In genomic region chr10:8416755-8417154, GRCh38 we compare ENCODE assay signal across 14 cellular contexts.
DNase-seq lines count a peak whose midpoint lies in the region; ATAC-seq, FAIRE-seq and TF ChIP-seq lines count a peak whose summit lies in the region.
"Had no signal": no experiment of that assay in that cellular context is flagged by ENCODE, and none has a peak within 500 bp of the region (broad histone marks: within the 10 kb centered on the region; RNA-seq: fewer than 3 reads in every experiment).

No MANE protein-coding gene starts in this region.

- H3K27me3 ChIP-seq in trophoblast cell (ENCODE audit: insufficient read depth, low read length) (no peaks in the 10 kb centered on the region), spleen (replicated peaks in 1 of 7) (no peaks in the 10 kb centered on the region), pancreas (no peaks in the 10 kb centered on the region)

- H3K18ac ChIP-seq in trophoblast cell (ENCODE audit: low read length), result peak overlapping the region; percentile 26

- no peak for FAIRE-seq in pancreas (lab: Jason Lieb, UNC)
- FAIRE-seq: GM18507 had no signal

- peak overlapping the region; percentile 23 for H3K27ac ChIP-seq in trophoblast cell (ENCODE audit: low read depth, low read length)
- H3K27ac ChIP-seq in spleen, result peak overlapping the region in 3 of 8 donors; percentile 8 to 66 (median 31)
- H3K27ac ChIP-seq in pancreas, result no peak overlapping the region
- H3K27ac ChIP-seq: GM23248 had no signal

- H3K79me1 ChIP-seq in trophoblast cell (ENCODE audit: low read length), result peaks cover 22% of the 10 kb centered on the region

- no peaks in the 10 kb centered on the region for H3K79me2 ChIP-seq in trophoblast cell (ENCODE audit: control insufficient read depth, insufficient read depth, low read length, poor library complexity)

- H2BK12ac ChIP-seq in trophoblast cell (ENCODE audit: low read length), result peak overlapping the region; percentile 59

- no peak for TF ChIP-seq POLR2A in spleen (IDR thresholded peaks at IDR 0.05)

- H4K91ac ChIP-seq in trophoblast cell (ENCODE audit: low read depth, low read length), result peak overlapping the region; percentile 55

- no peak overlapping the region for H3K4ac ChIP-seq in trophoblast cell (ENCODE audit: low read depth, low read length)

- H3K4me2 ChIP-seq in trophoblast cell (ENCODE audit: low read length), result no peak overlapping the region

- H3K23ac ChIP-seq in trophoblast cell (ENCODE audit: low read length), result no peak overlapping the region

- WGBS in trophoblast cell (ENCODE audit: extremely low coverage, insufficient coverage, insufficient read length), result no CpG with 5 or more reads among the region's 3 CpGs
- 53 to 80% (median 68%) methylated on average over 3 of the region's 3 CpGs for WGBS in spleen, 5 donors
- WGBS in pancreas, 2 donors, result 72 to 77% methylated on average over 3 of the region's 3 CpGs

- H2BK120ac ChIP-seq in trophoblast cell (ENCODE audit: insufficient read depth, low read length, poor library complexity), result peak overlapping the region; percentile 63

- H3K14ac ChIP-seq in trophoblast cell (ENCODE audit: low read length), result peak overlapping the region; percentile 25

- H3K9ac ChIP-seq in trophoblast cell (ENCODE audit: low read length), result no peak overlapping the region
- H3K9ac ChIP-seq: GM23248 had no signal

- ATAC-seq in GM18867 (IDR thresholded peaks at IDR 0.05; ENCODE audit: unreplicated experiment), result peak; percentile 9
- ATAC-seq in HG02884 (IDR thresholded peaks at IDR 0.05; ENCODE audit: unreplicated experiment), result peak; percentile 29
- ATAC-seq in Right ventricle myocardium inferior, result no peak
- no peak for ATAC-seq in pancreas
- ATAC-seq: left lobe of liver had no signal

- H2BK5ac ChIP-seq in trophoblast cell (ENCODE audit: low read depth, low read length, poor library complexity), result peak overlapping the region; percentile 34

- TF ChIP-seq CTCF in spleen (IDR thresholded peaks at IDR 0.05 in 8 of 11, conservative IDR thresholded peaks at IDR 0.05 in 3 of 11) (no peak), pancreas (IDR thresholded peaks at IDR 0.05) (no peak)

- H2AK5ac ChIP-seq in trophoblast cell (ENCODE audit: low read length), result no peak overlapping the region

- DNase-seq in activated CD4-positive, alpha-beta T cell treated with anti-CD3 and anti-CD28 coated beads, Interleukin-2, amount 50 U/mL, for 4 hours, result peak; percentile 7 to 17
- no peak for DNase-seq in trophoblast cell
- no peak for DNase-seq in Right ventricle myocardium inferior (ENCODE audit: missing footprints)
- no peak for DNase-seq in spleen
- DNase-seq in pancreas, result no peak
- DNase-seq: activated B cell treated with CpG ODN at 0.5 μM for 24 hours, amniotic stem cell, glutamatergic neuron, GM23248, NCI-H524 treated with DMSO at 0.1 percent for 48 hours had no signal

- H3K4me1 ChIP-seq in trophoblast cell (ENCODE audit: control insufficient read depth in 1 of 2, insufficient read depth in 2 of 2, low read length in 2 of 2) (peaks cover 13 to 21% of the 10 kb centered on the region in 2 experiments), spleen (no peaks in the 10 kb centered on the region), pancreas (no peaks in the 10 kb centered on the region)

- peak overlapping the region; percentile 46 for H4K8ac ChIP-seq in trophoblast cell (ENCODE audit: low read depth, low read length)

- H3K9me3 ChIP-seq in trophoblast cell (ENCODE audit: insufficient read depth, low read depth, low read length) (peaks cover 2% of the 10 kb centered on the region), spleen (peaks cover 0 to 5% (median 0%) of the 10 kb centered on the region in 8 donors), pancreas (no peaks in the 10 kb centered on the region)

- no peak overlapping the region for H2AFZ ChIP-seq in trophoblast cell (ENCODE audit: insufficient read depth, low read length, poor library complexity)
- H2AFZ ChIP-seq: GM23248 had no signal

- H3K36me3 ChIP-seq in trophoblast cell (ENCODE audit: control insufficient read depth in 1 of 2, insufficient read depth in 2 of 2, low read length in 2 of 2), result no peaks in the 10 kb centered on the region
- H3K36me3 ChIP-seq in spleen, result no peaks in the 10 kb centered on the region
- H3K36me3 ChIP-seq in pancreas, result no peaks in the 10 kb centered on the region

- H4K12ac ChIP-seq in trophoblast cell (ENCODE audit: low read depth, low read length), result no peak overlapping the region

- H3K4me3 ChIP-seq in trophoblast cell (ENCODE audit: low read depth, low read length) (no peak overlapping the region), spleen (no peak overlapping the region), pancreas (no peak overlapping the region)
- H3K4me3 ChIP-seq: GM23248 had no signal

- intact Hi-C loops in Right ventricle myocardium inferior (cut with DNase I), result no loop called here
- intact Hi-C loops in spleen (cut with DNase I; ENCODE audit: low total_unique reads), result no loop called here
- intact Hi-C loops in pancreas (cut with DNase I), result no loop called here

Comparison
In these comparisons a context has a peak if more than half of its experiments do, and no peak if none do; other contexts are left out.
1. ATAC-seq: peak in GM18867 (single experiment) and HG02884 (single experiment); none in Right ventricle myocardium inferior (single experiment) and pancreas (0 of 4).
2. DNase-seq: peak in activated CD4-positive, alpha-beta T cell treated with anti-CD3 and anti-CD28 coated beads, Interleukin-2, amount 50 U/mL, for 4 hours (2 of 2); none in trophoblast cell (0 of 2), Right ventricle myocardium inferior (single experiment), spleen (single experiment) and pancreas (0 of 6).